Comparison of ENCODE assay signal across 8 cellular contexts in the genomic region with DNA sequence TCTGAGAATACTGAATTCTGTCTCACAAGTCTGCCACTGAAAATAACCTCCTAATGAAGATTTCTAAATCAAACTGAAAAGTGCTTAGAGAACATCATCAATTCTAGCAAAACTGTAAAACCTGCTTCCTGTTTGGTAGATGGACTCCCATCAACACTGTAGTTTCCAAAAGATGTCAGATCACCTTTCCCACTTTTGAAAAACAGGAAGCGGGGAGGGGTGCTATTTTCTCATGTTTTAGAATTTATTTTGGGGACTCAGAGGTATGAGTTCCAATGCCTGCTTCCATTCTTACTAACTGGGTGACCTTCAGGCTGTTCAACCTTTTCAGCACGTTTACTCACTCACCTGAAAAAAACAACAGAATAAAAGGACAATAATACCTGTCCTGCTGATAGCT. TPM values are rescaled to one million over a fixed set of nuclear protein-coding genes. Genes with fewer than 3 reads are reported as not detected.
DNase-seq lines count a peak whose midpoint lies in the region; ATAC-seq lines count a peak whose summit lies in the region.

No MANE protein-coding gene starts in this region.

- H2BK5ac ChIP-seq in neuronal stem cell (ENCODE audit: low read length): no peak overlapping the region

- no CpG with 5 or more reads among the region's 2 CpGs for WGBS in neuronal stem cell (ENCODE audit: extremely low coverage in 2 of 2, insufficient read length in 2 of 2, insufficient replicate concordance in 1 of 2), 2 donors

- H3K9me3 ChIP-seq in MG63 (no peaks in the 10 kb centered on the region), neuronal stem cell (replicated peaks in 1 of 2; ENCODE audit: control insufficient read depth in 2 of 2, insufficient read depth in 1 of 2, low read depth in 1 of 2, low read length in 2 of 2) (no peaks in the 10 kb centered on the region)
- no peaks in the 10 kb centered on the region for H3K9me3 ChIP-seq in effector memory CD4-positive, alpha-beta T cell (ENCODE audit: control insufficient read depth, low read length)

- H2AFZ ChIP-seq in neuronal stem cell (ENCODE audit: low read length): no peak overlapping the region

- H2BK15ac ChIP-seq in neuronal stem cell (ENCODE audit: low read length): no peak overlapping the region

- no peaks in the 10 kb centered on the region for H3K27me3 ChIP-seq in MG63
- H3K27me3 ChIP-seq in effector memory CD4-positive, alpha-beta T cell (replicated peaks; ENCODE audit: control insufficient read depth, insufficient read depth, low read length, poor library complexity, severe bottlenecking): no peaks in the 10 kb centered on the region
- no peaks in the 10 kb centered on the region for H3K27me3 ChIP-seq in neuronal stem cell (ENCODE audit: control insufficient read depth in 3 of 3, insufficient read depth in 3 of 3, low read depth in 1 of 3, low read length in 3 of 3)

- H3K4me3 ChIP-seq in MG63: peak overlapping the region; percentile 91
- peak overlapping the region; percentile 87 for H3K4me3 ChIP-seq in effector memory CD4-positive, alpha-beta T cell (ENCODE audit: insufficient read depth, low read depth, low read length, poor library complexity, severe bottlenecking)
- peak overlapping the region in 1 of 2 donors; percentile 81 for H3K4me3 ChIP-seq in neuronal stem cell (ENCODE audit: low read length in 2 of 2)

- no peak overlapping the region for H3K23ac ChIP-seq in neuronal stem cell (ENCODE audit: low read depth, low read length, poor library complexity)

- H3K14ac ChIP-seq in neuronal stem cell (ENCODE audit: low read length): no peak overlapping the region

- no peak overlapping the region for H3K9ac ChIP-seq in neuronal stem cell (ENCODE audit: low read depth, low read length, poor library complexity)

- H3K79me1 ChIP-seq in neuronal stem cell (ENCODE audit: low read depth, low read length): peaks cover 4% of the 10 kb centered on the region

- ATAC-seq in GM21447 (IDR thresholded peaks at IDR 0.05; ENCODE audit: unreplicated experiment) (no peak), GM21717 (IDR thresholded peaks at IDR 0.05; ENCODE audit: unreplicated experiment) (no peak), GM21528 (IDR thresholded peaks at IDR 0.05; ENCODE audit: low FRiP score, unreplicated experiment) (no peak)

- peak; percentile 33 for DNase-seq in CD1c-positive myeloid dendritic cell (ENCODE audit: extremely low spot score)
- no peak for DNase-seq in MG63
- no peak for DNase-seq in effector memory CD4-positive, alpha-beta T cell
- DNase-seq in neuronal stem cell (ENCODE audit: low spot score): no peak
- no peak for DNase-seq in superior temporal gyrus (ENCODE audit: extremely low spot score)

- no peak overlapping the region for H2BK12ac ChIP-seq in neuronal stem cell (ENCODE audit: low read length)

- peak overlapping the region; percentile 84 for H3K27ac ChIP-seq in effector memory CD4-positive, alpha-beta T cell (ENCODE audit: insufficient read depth, low read length, poor library complexity, severe bottlenecking)
- no peak overlapping the region for H3K27ac ChIP-seq in neuronal stem cell (replicated peaks; ENCODE audit: low read length)

- no peak overlapping the region for H2AK5ac ChIP-seq in neuronal stem cell (ENCODE audit: low read depth, low read length)

- no peak overlapping the region for H4K91ac ChIP-seq in neuronal stem cell (ENCODE audit: low read depth, low read length, poor library complexity)

- H3K18ac ChIP-seq in neuronal stem cell (ENCODE audit: low read length): no peak overlapping the region

- no peak overlapping the region for H4K8ac ChIP-seq in neuronal stem cell (ENCODE audit: low read depth, low read length)

- peak overlapping the region; percentile 70 for H3K4me2 ChIP-seq in neuronal stem cell (ENCODE audit: insufficient read depth, low read length, poor library complexity, severe bottlenecking)

- peaks cover 24% of the 10 kb centered on the region for H3K4me1 ChIP-seq in effector memory CD4-positive, alpha-beta T cell (ENCODE audit: control insufficient read depth, insufficient read depth, low read length, poor library complexity, severe bottlenecking)
- H3K4me1 ChIP-seq in neuronal stem cell (ENCODE audit: control insufficient read depth in 2 of 2, insufficient read depth in 1 of 2, low read depth in 1 of 2, low read length in 2 of 2): peaks cover 4 to 46% of the 10 kb centered on the region in 2 donors

- H3K4ac ChIP-seq in neuronal stem cell (ENCODE audit: low read length): no peak overlapping the region

- H2BK120ac ChIP-seq in neuronal stem cell (ENCODE audit: low read depth, low read length): no peak overlapping the region

- peaks cover 75% of the 10 kb centered on the region for H3K36me3 ChIP-seq in MG63
- peaks cover 40% of the 10 kb centered on the region for H3K36me3 ChIP-seq in effector memory CD4-positive, alpha-beta T cell (ENCODE audit: control insufficient read depth, insufficient read depth, low read length)
- peaks cover 15 to 80% of the 10 kb centered on the region in 2 donors for H3K36me3 ChIP-seq in neuronal stem cell (replicated peaks in 1 of 2; ENCODE audit: control insufficient read depth in 2 of 2, insufficient read depth in 2 of 2, low read length in 2 of 2)

RNA-seq across cellular contexts. Expression of a gene that starts 1.2 kb away (rescaled TPM):
- 32.4 and 44.2 TPM in 2 replicates for total RNA-seq in MG63 (2014; rRNA removed; shearing (Covaris generic); ENCODE audit: low replicate concordance)
- 74.0 TPM for polyA plus RNA-seq in neuronal stem cell (2013, experiment 1 of 2)
- polyA plus RNA-seq in neuronal stem cell (2013, experiment 2 of 2): 75.8 TPM

RNA-seq across cellular contexts. Expression of a gene that starts 11.7 kb away (rescaled TPM):
- 177 and 205 TPM in 2 replicates for total RNA-seq in MG63 (2014; rRNA removed; shearing (Covaris generic); ENCODE audit: low replicate concordance)
- 21.2 TPM for polyA plus RNA-seq in neuronal stem cell (2013, experiment 1 of 2)
- polyA plus RNA-seq in neuronal stem cell (2013, experiment 2 of 2): 21.3 TPM

RNA-seq across cellular contexts. Expression of a gene that starts 11.7 kb away (rescaled TPM):
- total RNA-seq in MG63 (2014; rRNA removed; shearing (Covaris generic); ENCODE audit: low replicate concordance): not detected in 2 replicates
- polyA plus RNA-seq in neuronal stem cell (2013, experiment 1 of 2): not detected
- not detected for polyA plus RNA-seq in neuronal stem cell (2013, experiment 2 of 2)

RNA-seq across cellular contexts. Expression of a gene that starts 23.9 kb away (rescaled TPM):
- 445 and 487 TPM in 2 replicates for total RNA-seq in MG63 (2014; rRNA removed; shearing (Covaris generic); ENCODE audit: low replicate concordance)
- polyA plus RNA-seq in neuronal stem cell (2013, experiment 1 of 2): 32.2 TPM
- polyA plus RNA-seq in neuronal stem cell (2013, experiment 2 of 2): 31.5 TPM

RNA-seq across cellular contexts. Expression of a gene that starts 49.9 kb away (rescaled TPM):
- total RNA-seq in MG63 (2014; rRNA removed; shearing (Covaris generic); ENCODE audit: low replicate concordance): 72.4 and 80.7 TPM in 2 replicates
- 55.6 TPM for polyA plus RNA-seq in neuronal stem cell (2013, experiment 1 of 2)
- 57.2 TPM for polyA plus RNA-seq in neuronal stem cell (2013, experiment 2 of 2)
